Comparison of ENCODE assay signal across 1 cellular context in genomic region chr12:48197967-48198618, GRCh38.
TF ChIP-seq lines count a peak whose summit lies in the region.

No MANE protein-coding gene starts in this region.

TF ChIP-seq in K562, 482 proteins besides CTCF, POLR2A, EP300 and RAD21 (continued from another document and continues in another):
- TF ChIP-seq ID3 (CRISPR knock-in tag; IDR thresholded peaks at IDR 0.05) (no peak), ID3 (tag; IDR thresholded peaks at IDR 0.05) (no peak), PPARD (CRISPR knock-in tag; IDR thresholded peaks at IDR 0.05) (no peak), BRF2 (IDR thresholded peaks at IDR 0.05; ENCODE audit: borderline replicate concordance, insufficient read depth, insufficient read length) (no peak), CBX8 (IDR thresholded peaks at IDR 0.05; ENCODE audit: borderline replicate concordance, extremely low read depth, low read depth, low read length, poor library complexity, severe bottlenecking) (no peak), PREB (CRISPR knock-in tag; IDR thresholded peaks at IDR 0.05) (no peak), KAT2B (IDR thresholded peaks at IDR 0.05; ENCODE audit: low read depth, low read length) (no peak), HCFC1 (IDR thresholded peaks at IDR 0.05; ENCODE audit: low read depth, low read length) (peak; percentile 45), DACH1 (IDR thresholded peaks at IDR 0.05; ENCODE audit: partially characterized antibody) (no peak), NCOA4 (IDR thresholded peaks at IDR 0.05; ENCODE audit: partially characterized antibody) (no peak), ZNF239 (CRISPR knock-in tag; IDR thresholded peaks at IDR 0.05) (no peak), E4F1 (CRISPR knock-in tag; IDR thresholded peaks at IDR 0.05; ENCODE audit: borderline replicate concordance) (no peak), MCM5 (IDR thresholded peaks at IDR 0.05; ENCODE audit: low read depth) (no peak), FOXA1 (IDR thresholded peaks at IDR 0.05; ENCODE audit: borderline replicate concordance) (no peak), ZNF512 (tag; IDR thresholded peaks at IDR 0.05) (no peak), RBM14 (IDR thresholded peaks at IDR 0.05; ENCODE audit: borderline replicate concordance, insufficient read depth, low read depth, low read length) (no peak), NCOR1 (IDR thresholded peaks at IDR 0.05) (no peak), EP400 (IDR thresholded peaks at IDR 0.05) (peak; percentile 64), HMGXB4 (CRISPR knock-in tag; IDR thresholded peaks at IDR 0.05) (no peak; the same call in 1 of the 2 replicates), ETV5 (CRISPR knock-in tag; IDR thresholded peaks at IDR 0.05; ENCODE audit: low read depth) (no peak), CBFA2T3 (IDR thresholded peaks at IDR 0.05) (no peak), NEUROD1 (IDR thresholded peaks at IDR 0.05; ENCODE audit: borderline replicate concordance, low read depth, low read length, partially characterized antibody) (peak; percentile 33), RFX1 (IDR thresholded peaks at IDR 0.05) (peak; percentile 37; the same call in 1 of the 2 replicates), ZNF121 (CRISPR knock-in tag; conservative IDR thresholded peaks at IDR 0.05) (no peak), ZNF212 (CRISPR knock-in tag; IDR thresholded peaks at IDR 0.05) (no peak), PURB (CRISPR knock-in tag; IDR thresholded peaks at IDR 0.05; ENCODE audit: low read depth) (no peak), ZNF395 (CRISPR knock-in tag; IDR thresholded peaks at IDR 0.05) (0 out of 2 replicates have a peak, but pooled peaks have one; percentile 16), HNRNPH1 (optimal IDR thresholded peaks at IDR 0.05; ENCODE audit: low read depth, low read length) (no peak), ZNF408 (CRISPR knock-in tag; IDR thresholded peaks at IDR 0.05; ENCODE audit: low read depth) (no peak), EWSR1 (IDR thresholded peaks at IDR 0.05; ENCODE audit: borderline replicate concordance, low read depth, partially characterized antibody) (no peak), NBN (IDR thresholded peaks at IDR 0.05; ENCODE audit: low read depth) (no peak), RBM25 (IDR thresholded peaks at IDR 0.05; ENCODE audit: low read depth, low read length, severe bottlenecking) (peak; percentile 34), CHD4 (IDR thresholded peaks at IDR 0.05; ENCODE audit: insufficient read depth, insufficient replicate concordance, low read depth, low read length, poor library complexity, severe bottlenecking) (no peak), UBTF (IDR thresholded peaks at IDR 0.05; ENCODE audit: borderline replicate concordance in 1 of 2, low read depth in 2 of 2, low read length in 2 of 2) (no peak), NFIC (IDR thresholded peaks at IDR 0.05) (peak; percentile 11; the same call in 1 of the 2 replicates), ZNF431 (CRISPR knock-in tag; IDR thresholded peaks at IDR 0.05) (no peak), SMAD4 (CRISPR knock-in tag; conservative IDR thresholded peaks at IDR 0.05) (no peak), SIRT6 (IDR thresholded peaks at IDR 0.05; ENCODE audit: low read depth, low read length) (no peak), CREM (IDR thresholded peaks at IDR 0.05; ENCODE audit: low read depth) (peak; percentile 87), ZFP1 (CRISPR knock-in tag; IDR thresholded peaks at IDR 0.05) (no peak), MTA1 (IDR thresholded peaks at IDR 0.05; ENCODE audit: borderline replicate concordance) (no peak), SRSF3 (IDR thresholded peaks at IDR 0.05; ENCODE audit: insufficient read depth, low read length) (no peak), PML (IDR thresholded peaks at IDR 0.05; ENCODE audit: low read length) (peak; percentile 77), ZC3H8 (IDR thresholded peaks at IDR 0.05) (no peak), MTF1 (CRISPR knock-in tag; IDR thresholded peaks at IDR 0.05; ENCODE audit: borderline replicate concordance) (no peak), ZNF740 (CRISPR knock-in tag; IDR thresholded peaks at IDR 0.05) (no peak), ZNF740 (tag; IDR thresholded peaks at IDR 0.05) (no peak), GABPB1 (CRISPR knock-in tag; IDR thresholded peaks at IDR 0.05) (peak; percentile 49; the same call in 1 of the 2 replicates), TEAD1 (CRISPR knock-in tag; IDR thresholded peaks at IDR 0.05) (no peak), MTA3 (IDR thresholded peaks at IDR 0.05; ENCODE audit: borderline replicate concordance) (peak; percentile 65; the same call in 1 of the 2 replicates), STAG1 (CRISPR knock-in tag; IDR thresholded peaks at IDR 0.05; ENCODE audit: borderline replicate concordance) (no peak), NCOA2 (IDR thresholded peaks at IDR 0.05; ENCODE audit: partially characterized antibody in 2 of 2) (no peak), MEF2A (IDR thresholded peaks at IDR 0.05; ENCODE audit: control insufficient read depth, low read depth, low read length) (peak; percentile 40; the same call in 1 of the 2 replicates), SNAPC5 (CRISPR knock-in tag; IDR thresholded peaks at IDR 0.05) (no peak), ETV1 (tag; conservative IDR thresholded peaks at IDR 0.05; ENCODE audit: low read depth) (no peak; the same call in 1 of the 2 replicates), THRA (IDR thresholded peaks at IDR 0.05) (no peak), GTF2E2 (tag; IDR thresholded peaks at IDR 0.05) (peak; percentile 80)
